Comparison of ENCODE assay signal across 1 cellular context in the genomic region with DNA sequence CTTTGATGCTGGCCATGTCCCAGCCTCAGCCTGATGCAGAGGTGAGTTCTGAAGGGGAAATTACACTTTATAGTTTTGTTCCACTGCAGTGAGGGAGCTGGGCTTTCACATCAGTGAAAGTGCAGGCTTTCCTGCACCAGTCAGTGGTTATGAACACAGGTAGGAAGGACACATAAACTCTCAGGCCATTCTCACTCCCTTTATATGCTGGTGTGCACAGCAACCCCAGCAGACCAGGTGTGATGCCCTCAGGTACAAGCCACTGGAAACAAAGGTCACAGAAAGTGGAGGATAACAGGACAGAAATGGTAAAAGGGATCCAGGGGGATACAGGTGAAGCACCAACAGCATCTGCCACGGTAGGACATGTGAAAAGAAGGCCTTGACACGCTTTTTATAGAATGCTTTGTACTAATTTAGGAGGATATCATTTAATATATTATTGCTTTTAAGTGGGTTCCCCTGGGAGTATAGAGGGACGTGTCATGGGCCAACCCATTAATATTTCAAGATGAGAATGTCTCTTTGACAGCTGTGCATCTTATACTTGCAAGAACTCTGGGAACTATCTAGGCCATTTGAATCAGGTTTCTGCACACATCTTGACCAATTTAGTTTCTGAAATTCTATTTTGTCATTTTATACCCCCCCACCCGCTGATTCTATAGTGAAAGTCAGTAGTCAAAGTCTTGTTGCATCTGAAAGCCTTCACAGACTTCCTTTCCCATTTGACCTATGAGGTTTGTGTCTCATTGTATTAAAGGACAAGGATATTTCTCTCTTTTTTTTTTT.
TF ChIP-seq lines count a peak whose summit lies in the region.

No MANE protein-coding gene starts in this region.

TF ChIP-seq in GM12878, 131 proteins besides CTCF, POLR2A, EP300 and RAD21 (continued from another document):
- TF ChIP-seq, protein P1, sequence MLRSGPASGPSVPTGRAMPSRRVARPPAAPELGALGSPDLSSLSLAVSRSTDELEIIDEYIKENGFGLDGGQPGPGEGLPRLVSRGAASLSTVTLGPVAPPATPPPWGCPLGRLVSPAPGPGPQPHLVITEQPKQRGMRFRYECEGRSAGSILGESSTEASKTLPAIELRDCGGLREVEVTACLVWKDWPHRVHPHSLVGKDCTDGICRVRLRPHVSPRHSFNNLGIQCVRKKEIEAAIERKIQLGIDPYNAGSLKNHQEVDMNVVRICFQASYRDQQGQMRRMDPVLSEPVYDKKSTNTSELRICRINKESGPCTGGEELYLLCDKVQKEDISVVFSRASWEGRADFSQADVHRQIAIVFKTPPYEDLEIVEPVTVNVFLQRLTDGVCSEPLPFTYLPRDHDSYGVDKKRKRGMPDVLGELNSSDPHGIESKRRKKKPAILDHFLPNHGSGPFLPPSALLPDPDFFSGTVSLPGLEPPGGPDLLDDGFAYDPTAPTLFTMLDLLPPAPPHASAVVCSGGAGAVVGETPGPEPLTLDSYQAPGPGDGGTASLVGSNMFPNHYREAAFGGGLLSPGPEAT (IDR thresholded peaks at IDR 0.05; ENCODE audit: low read depth): peak; percentile 7; the same call in 1 of the 2 replicates
- no peak for TF ChIP-seq WRNIP1 (IDR thresholded peaks at IDR 0.05; ENCODE audit: borderline replicate concordance, low read depth, low read length)
- TF ChIP-seq RUNX3 (IDR thresholded peaks at IDR 0.05; ENCODE audit: low read length): peak; percentile 51
- TF ChIP-seq ZSCAN29 (IDR thresholded peaks at IDR 0.05): no peak
- TF ChIP-seq EGR1 (IDR thresholded peaks at IDR 0.05; ENCODE audit: borderline replicate concordance in 1 of 2, low read depth in 2 of 2, low read length in 2 of 2): no peak
- no peak for TF ChIP-seq KDM1A (IDR thresholded peaks at IDR 0.05; ENCODE audit: borderline replicate concordance)
- no peak; the same call in 1 of the 2 replicates for TF ChIP-seq CREM (IDR thresholded peaks at IDR 0.05; ENCODE audit: low read depth)
- TF ChIP-seq RAD51 (IDR thresholded peaks at IDR 0.05): no peak
